Comparison of ENCODE assay signal across 9 cellular contexts in genomic region chr14:68312884-68313725, GRCh38.
DNase-seq lines count a peak whose midpoint lies in the region; ATAC-seq and TF ChIP-seq lines count a peak whose summit lies in the region.
"Had no signal": no experiment of that assay in that cellular context is flagged by ENCODE, and none has a peak within 500 bp of the region (broad histone marks: within the 10 kb centered on the region; RNA-seq: fewer than 3 reads in every experiment).

No MANE protein-coding gene starts in this region.

- no peak overlapping the region for H3K4me2 ChIP-seq in PC-3 (ENCODE audit: low read length)

- no peak overlapping the region for H3K4me3 ChIP-seq in PC-3 (ENCODE audit: low read length)
- H3K4me3 ChIP-seq: sigmoid colon had no signal

- no peaks in the 10 kb centered on the region for H3K79me2 ChIP-seq in PC-3 (ENCODE audit: low read length)

- BruUV-seq in PC-3 (replicated peaks; lab: Mats Ljungman, UMichigan), result no TSS peak

- peak overlapping the region; percentile 77 to 84 (median 84) for H3K27ac Mint-ChIP-seq in nephron

- no peaks in the 10 kb centered on the region for H3K27me3 ChIP-seq in PC-3 (ENCODE audit: low read length)
- H3K27me3 ChIP-seq: sigmoid colon had no signal

- no peaks in the 10 kb centered on the region for H3K36me3 Mint-ChIP-seq in nephron (ENCODE audit: low read depth)

- no peaks in the 10 kb centered on the region for H3K27me3 Mint-ChIP-seq in nephron (ENCODE audit: low read depth)

- no peak overlapping the region for H2AFZ ChIP-seq in PC-3 (ENCODE audit: low read length)

- H3K36me3 ChIP-seq in PC-3 (ENCODE audit: low read depth, low read length), result no peaks in the 10 kb centered on the region
- H3K36me3 ChIP-seq: sigmoid colon had no signal

- intact Hi-C loops in Right ventricle myocardium inferior (cut with DNase I), result no loop called here
- intact Hi-C loops in PC-3 (cut with micrococcal nuclease), result no loop called here

- peaks cover 70% of the 10 kb centered on the region for H3K4me1 Mint-ChIP-seq in nephron

- H3K27ac ChIP-seq in PC-3 (ENCODE audit: low read length), result no peak overlapping the region
- H3K27ac ChIP-seq: sigmoid colon had no signal

- no peak overlapping the region for H3K4me3 Mint-ChIP-seq in nephron

- peak; percentile 94 for ATAC-seq in GM18517 (IDR thresholded peaks at IDR 0.05; ENCODE audit: unreplicated experiment)
- peak; percentile 86 for ATAC-seq in GM21423 (IDR thresholded peaks at IDR 0.05; ENCODE audit: unreplicated experiment)
- ATAC-seq in HG03378 (IDR thresholded peaks at IDR 0.05; ENCODE audit: unreplicated experiment), result peak; percentile 87
- no peak for ATAC-seq in Right ventricle myocardium inferior
- ATAC-seq in PC-3, result no peak

- peaks cover 20% of the 10 kb centered on the region for H3K4me1 ChIP-seq in PC-3 (ENCODE audit: insufficient read depth, low read length)

- H3K9me3 ChIP-seq in PC-3 (ENCODE audit: low read length), result no peaks in the 10 kb centered on the region
- H3K9me3 ChIP-seq: sigmoid colon had no signal

- no peak for TF ChIP-seq POLR2A in erythroblast (IDR thresholded peaks at IDR 0.05; ENCODE audit: low read length)

- no peak overlapping the region for H3K9ac ChIP-seq in PC-3 (ENCODE audit: low read length)

- H3K9me3 Mint-ChIP-seq in nephron, result no peaks in the 10 kb centered on the region

- no peak for DNase-seq in erythroblast (lab: John Stamatoyannopoulos, UW)
- no peak for DNase-seq in Right ventricle myocardium inferior (ENCODE audit: missing footprints)
- DNase-seq in PC-3, result no peak
- no peak for DNase-seq in NCI-H1694 (lab: John Stamatoyannopoulos, UW)
- DNase-seq: sigmoid colon had no signal

- H4K20me1 ChIP-seq in PC-3 (ENCODE audit: low read length), result no peaks in the 10 kb centered on the region

- no peaks in the 10 kb centered on the region for H3F3A ChIP-seq in PC-3 (ENCODE audit: low read length, unreplicated experiment)

- TF ChIP-seq CTCF in nephron (IDR thresholded peaks at IDR 0.05; ENCODE audit: unreplicated experiment in 3 of 3) (no peak), PC-3 (conservative IDR thresholded peaks at IDR 0.05; ENCODE audit: low read depth, low read length) (no peak)

- CTCF ChIA-PET in PC-3 (lab: Charles Lee), result no interaction called here

- no peaks in the 10 kb centered on the region for H3K9me2 ChIP-seq in PC-3 (replicated peaks; ENCODE audit: low read length)

- POLR2A ChIA-PET in PC-3 (lab: Charles Lee; ENCODE audit: unreplicated experiment), result interaction anchor here (0.6 kb wide), 1 partner anchor 20 kb away, joined by 3 read pairs; no protein-coding TSS in a partner anchor

Comparison
In these comparisons a context has a peak if more than half of its experiments do, and no peak if none do; other contexts are left out.
1. ATAC-seq: peak in GM18517 (single experiment), GM21423 (single experiment) and HG03378 (single experiment); none in Right ventricle myocardium inferior (single experiment) and PC-3 (single experiment).